ENCODE assay signal across 22 cellular contexts in the genomic region with DNA sequence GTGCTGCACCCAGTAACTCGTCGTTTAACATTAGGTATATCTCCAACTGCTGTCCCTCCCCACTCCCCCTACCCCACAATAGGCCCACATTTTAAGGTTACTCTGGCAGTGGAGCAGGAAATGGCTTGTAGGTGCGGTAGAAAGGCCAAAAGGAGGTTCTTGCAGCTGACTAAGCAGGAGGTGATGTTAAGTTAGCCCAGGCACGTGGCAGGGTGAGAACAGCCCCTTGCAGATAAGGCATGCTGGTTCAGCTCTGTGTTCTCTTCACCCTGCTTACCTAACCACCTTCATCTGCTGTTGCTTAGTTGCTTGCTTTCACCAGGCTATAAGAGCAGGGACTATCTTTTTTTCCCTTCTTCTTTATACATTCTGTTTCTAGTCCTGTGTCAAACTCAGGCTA.
A peak's percentile ranks its signal among the peaks of the same experiment; 100 is the strongest.
DNase-seq lines count a peak whose midpoint lies in the region; ATAC-seq and TF ChIP-seq lines count a peak whose summit lies in the region.
"Had no signal": no experiment of that assay in that cellular context is flagged by ENCODE, and none has a peak within 500 bp of the region (broad histone marks: within the 10 kb centered on the region; RNA-seq: fewer than 3 reads in every experiment).

No MANE protein-coding gene starts in this region.

- no peaks in the 10 kb centered on the region for H3K79me1 ChIP-seq in mesendoderm (ENCODE audit: low read length)

- H3K4ac ChIP-seq in mesendoderm (ENCODE audit: low read depth, low read length) = no peak overlapping the region

- H3K36me3 ChIP-seq in GM23338 (ENCODE audit: insufficient read depth) = no peaks in the 10 kb centered on the region; the same call in 1 of the 2 replicates
- H3K36me3 ChIP-seq in mesendoderm (ENCODE audit: control insufficient read depth, insufficient read depth, low read length) = no peaks in the 10 kb centered on the region
- H3K36me3 ChIP-seq: BE2C; BLaER1 treated with 17β-estradiol and CSF1 and Interleukin-3, amounts not matched to agents 10 nM and 100 nM had no signal

- H3K27me3 ChIP-seq in GM23338 (ENCODE audit: insufficient read depth) (no peaks in the 10 kb centered on the region), mesendoderm (ENCODE audit: insufficient read depth, low read length, poor library complexity) (no peaks in the 10 kb centered on the region)
- H3K27me3 ChIP-seq: BE2C; BLaER1 treated with 17β-estradiol and CSF1 and Interleukin-3, amounts not matched to agents 10 nM and 100 nM had no signal

- H3K23ac ChIP-seq in mesendoderm (ENCODE audit: low read length) = no peak overlapping the region

- no CpG with 5 or more reads among the region's 4 CpGs for WGBS in mesendoderm (ENCODE audit: extremely low coverage, insufficient coverage, low lambda C conversion rate)

- no peak overlapping the region for H2AFZ ChIP-seq in GM23338
- H2AFZ ChIP-seq: GM23248 had no signal

- TF ChIP-seq CTCF in GM23338 (conservative IDR thresholded peaks at IDR 0.05; ENCODE audit: low read depth in 2 of 2) = no peak
- TF ChIP-seq CTCF in coronary artery (IDR thresholded peaks at IDR 0.05) = no peak

- H3K4me3 ChIP-seq in GM23338 = no peak overlapping the region
- H3K4me3 ChIP-seq in mesendoderm (ENCODE audit: low read length) = no peak overlapping the region
- no peak overlapping the region for H3K4me3 ChIP-seq in coronary artery
- H3K4me3 ChIP-seq: A549; BLaER1 treated with 17β-estradiol and CSF1 and Interleukin-3, amounts not matched to agents 10 nM and 100 nM; GM23248 had no signal

- peaks cover 3% of the 10 kb centered on the region; the same call in 1 of the 2 replicates for H3K4me1 ChIP-seq in GM23338 (ENCODE audit: insufficient read depth)
- peaks cover 3% of the 10 kb centered on the region for H3K4me1 ChIP-seq in mesendoderm (ENCODE audit: control insufficient read depth, low read depth, low read length)
- H3K4me1 ChIP-seq: A549; BE2C; BLaER1 treated with 17β-estradiol and CSF1 and Interleukin-3, amounts not matched to agents 10 nM and 100 nM had no signal

- H4K8ac ChIP-seq in mesendoderm (ENCODE audit: low read depth, low read length) = no peak overlapping the region

- H3K27me3 Mint-ChIP-seq in GM23338 (ENCODE audit: insufficient read depth, low read depth, poor library complexity) = peaks cover 2% of the 10 kb centered on the region
- H3K27me3 Mint-ChIP-seq: CD4-positive, alpha-beta T cell had no signal

- H3K27ac ChIP-seq in GM23338 (ENCODE audit: low read depth) (no peak overlapping the region), mesendoderm (ENCODE audit: low read depth, low read length) (no peak overlapping the region), coronary artery (no peak overlapping the region)
- H3K27ac ChIP-seq: A549; BLaER1 treated with 17β-estradiol and CSF1 and Interleukin-3, amounts not matched to agents 10 nM and 100 nM; GM23248 had no signal

- no peak overlapping the region for H2BK15ac ChIP-seq in mesendoderm (replicated peaks; ENCODE audit: low read depth)

- no peaks in the 10 kb centered on the region for H3K9me3 Mint-ChIP-seq in GM23338

- H3K4me3 Mint-ChIP-seq in GM23338 = no peak overlapping the region
- H3K4me3 Mint-ChIP-seq: CD14-positive monocyte; CD4-positive, alpha-beta T cell; CD8-positive, alpha-beta memory T cell had no signal

- H3K4me2 ChIP-seq in GM23338 (no peak overlapping the region), mesendoderm (ENCODE audit: low read length) (no peak overlapping the region)
- H3K4me2 ChIP-seq: A549; BLaER1 treated with 17β-estradiol and CSF1 and Interleukin-3, amounts not matched to agents 10 nM and 100 nM had no signal

- ATAC-seq in GM23338 (no peak), GM18498 (IDR thresholded peaks at IDR 0.05; ENCODE audit: unreplicated experiment) (no peak)
- ATAC-seq: A549 had no signal

- no peak overlapping the region for H3K18ac ChIP-seq in mesendoderm (ENCODE audit: low read length)

- no peaks in the 10 kb centered on the region for H4K20me1 ChIP-seq in GM23338 (replicated peaks; ENCODE audit: insufficient read depth)
- H4K20me1 ChIP-seq: BLaER1 treated with 17β-estradiol and CSF1 and Interleukin-3, amounts not matched to agents 10 nM and 100 nM had no signal

- peaks cover 30% of the 10 kb centered on the region for H3K4me1 Mint-ChIP-seq in GM23338
- H3K4me1 Mint-ChIP-seq: CD14-positive monocyte; CD8-positive, alpha-beta memory T cell had no signal

- H2BK5ac ChIP-seq in mesendoderm (ENCODE audit: low read length) = no peak overlapping the region

- no peaks in the 10 kb centered on the region for H3F3A ChIP-seq in GM23338 (replicated peaks; ENCODE audit: low read depth)

- H2BK120ac ChIP-seq in mesendoderm (ENCODE audit: low read depth, low read length) = no peak overlapping the region

- no peak overlapping the region for H3K56ac ChIP-seq in mesendoderm (ENCODE audit: low read length)

- peak overlapping the region; percentile 55; the same call in 1 of the 2 replicates for H3K27ac Mint-ChIP-seq in GM23338
- H3K27ac Mint-ChIP-seq: CD14-positive monocyte; CD4-positive, alpha-beta T cell; CD8-positive, alpha-beta memory T cell had no signal

- no peaks in the 10 kb centered on the region for H3K36me3 Mint-ChIP-seq in GM23338 (ENCODE audit: low read depth)
- H3K36me3 Mint-ChIP-seq: CD14-positive monocyte; CD8-positive, alpha-beta memory T cell had no signal

- H4K5ac ChIP-seq in mesendoderm (ENCODE audit: low read length) = no peak overlapping the region

- no peak overlapping the region for H3K9ac ChIP-seq in mesendoderm (ENCODE audit: low read length)
- H3K9ac ChIP-seq: BLaER1 treated with 17β-estradiol and CSF1 and Interleukin-3, amounts not matched to agents 10 nM and 100 nM; GM23248 had no signal

- H3K79me2 ChIP-seq in GM23338 (replicated peaks; ENCODE audit: insufficient read depth) = no peaks in the 10 kb centered on the region
- H3K79me2 ChIP-seq in mesendoderm (ENCODE audit: control insufficient read depth, insufficient read depth, low read length) = no peaks in the 10 kb centered on the region

- no peak overlapping the region for H2AK5ac ChIP-seq in mesendoderm (ENCODE audit: low read length)

- peaks cover 6% of the 10 kb centered on the region; the same call in 1 of the 2 replicates for H3K9me2 ChIP-seq in GM23338 (ENCODE audit: insufficient read depth)

- DNase-seq in GM23338 (ENCODE audit: low spot score) (no peak), cerebellar cortex (ENCODE audit: low spot score) (peak; percentile 24), mesendoderm (peak; percentile 82), coronary artery (ENCODE audit: low spot score) (no peak), inferior parietal cortex (ENCODE audit: extremely low spot score) (no peak)
- DNase-seq: 8988T; ACHN; AML-193; BE2C; CD4-positive, alpha-beta T cell; CD8-positive, alpha-beta memory T cell; DMS 273 treated with DMSO at 0.1 percent for 48 hours; DMS79; EL; GF-D8; GM23248; H7; HCEC 1CT had no signal

TF ChIP-seq in GM23338, 12 proteins besides CTCF, POLR2A, EP300 and RAD21:
- TF ChIP-seq CREB1 (CRISPR knock-in tag; IDR thresholded peaks at IDR 0.05; ENCODE audit: low read depth) (no peak), POLR2AphosphoS5 (IDR thresholded peaks at IDR 0.05; ENCODE audit: low read depth) (no peak), JUNB (IDR thresholded peaks at IDR 0.05; ENCODE audit: unreplicated experiment) (no peak), NANOG (IDR thresholded peaks at IDR 0.05; ENCODE audit: borderline replicate concordance) (no peak)
- TF ChIP-seq, protein P1, sequence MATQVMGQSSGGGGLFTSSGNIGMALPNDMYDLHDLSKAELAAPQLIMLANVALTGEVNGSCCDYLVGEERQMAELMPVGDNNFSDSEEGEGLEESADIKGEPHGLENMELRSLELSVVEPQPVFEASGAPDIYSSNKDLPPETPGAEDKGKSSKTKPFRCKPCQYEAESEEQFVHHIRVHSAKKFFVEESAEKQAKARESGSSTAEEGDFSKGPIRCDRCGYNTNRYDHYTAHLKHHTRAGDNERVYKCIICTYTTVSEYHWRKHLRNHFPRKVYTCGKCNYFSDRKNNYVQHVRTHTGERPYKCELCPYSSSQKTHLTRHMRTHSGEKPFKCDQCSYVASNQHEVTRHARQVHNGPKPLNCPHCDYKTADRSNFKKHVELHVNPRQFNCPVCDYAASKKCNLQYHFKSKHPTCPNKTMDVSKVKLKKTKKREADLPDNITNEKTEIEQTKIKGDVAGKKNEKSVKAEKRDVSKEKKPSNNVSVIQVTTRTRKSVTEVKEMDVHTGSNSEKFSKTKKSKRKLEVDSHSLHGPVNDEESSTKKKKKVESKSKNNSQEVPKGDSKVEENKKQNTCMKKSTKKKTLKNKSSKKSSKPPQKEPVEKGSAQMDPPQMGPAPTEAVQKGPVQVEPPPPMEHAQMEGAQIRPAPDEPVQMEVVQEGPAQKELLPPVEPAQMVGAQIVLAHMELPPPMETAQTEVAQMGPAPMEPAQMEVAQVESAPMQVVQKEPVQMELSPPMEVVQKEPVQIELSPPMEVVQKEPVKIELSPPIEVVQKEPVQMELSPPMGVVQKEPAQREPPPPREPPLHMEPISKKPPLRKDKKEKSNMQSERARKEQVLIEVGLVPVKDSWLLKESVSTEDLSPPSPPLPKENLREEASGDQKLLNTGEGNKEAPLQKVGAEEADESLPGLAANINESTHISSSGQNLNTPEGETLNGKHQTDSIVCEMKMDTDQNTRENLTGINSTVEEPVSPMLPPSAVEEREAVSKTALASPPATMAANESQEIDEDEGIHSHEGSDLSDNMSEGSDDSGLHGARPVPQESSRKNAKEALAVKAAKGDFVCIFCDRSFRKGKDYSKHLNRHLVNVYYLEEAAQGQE (IDR thresholded peaks at IDR 0.05; ENCODE audit: unreplicated experiment) = no peak
- TF ChIP-seq, protein P2, sequence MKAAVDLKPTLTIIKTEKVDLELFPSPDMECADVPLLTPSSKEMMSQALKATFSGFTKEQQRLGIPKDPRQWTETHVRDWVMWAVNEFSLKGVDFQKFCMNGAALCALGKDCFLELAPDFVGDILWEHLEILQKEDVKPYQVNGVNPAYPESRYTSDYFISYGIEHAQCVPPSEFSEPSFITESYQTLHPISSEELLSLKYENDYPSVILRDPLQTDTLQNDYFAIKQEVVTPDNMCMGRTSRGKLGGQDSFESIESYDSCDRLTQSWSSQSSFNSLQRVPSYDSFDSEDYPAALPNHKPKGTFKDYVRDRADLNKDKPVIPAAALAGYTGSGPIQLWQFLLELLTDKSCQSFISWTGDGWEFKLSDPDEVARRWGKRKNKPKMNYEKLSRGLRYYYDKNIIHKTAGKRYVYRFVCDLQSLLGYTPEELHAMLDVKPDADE (IDR thresholded peaks at IDR 0.05) = no peak
TF ChIP-seq in GM23338: peak in this region for 0.

Comparison
In these comparisons a context has a peak if more than half of its experiments do, and no peak if none do; other contexts are left out.
1. DNase-seq: peak in cerebellar cortex (single experiment) and mesendoderm (single experiment); none in GM23338 (single experiment), coronary artery (single experiment) and inferior parietal cortex (single experiment).